In the genomic region with DNA sequence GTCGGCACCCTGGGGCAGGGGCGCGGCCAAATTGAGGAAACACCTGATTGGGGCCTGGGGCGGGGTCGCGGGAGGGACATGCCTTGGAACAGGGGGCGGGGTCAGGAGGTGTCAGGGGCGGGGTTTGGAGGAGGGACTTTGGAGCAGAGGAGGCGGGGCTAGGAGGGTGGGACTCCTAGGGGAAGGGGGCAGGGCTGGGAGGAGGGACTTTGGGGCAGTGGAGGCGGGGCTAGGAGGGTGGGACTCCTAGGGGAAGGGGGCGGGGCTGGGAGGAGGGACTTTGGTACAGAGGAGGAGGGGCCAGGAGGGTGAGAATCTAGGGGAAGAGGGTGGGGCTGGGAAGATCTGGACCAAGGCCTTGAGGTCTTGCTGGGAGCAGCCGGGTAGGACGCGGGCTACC, we compare ENCODE assay signal across 8 cellular contexts. TPM values are rescaled to one million over a fixed set of nuclear protein-coding genes. Genes with fewer than 3 reads are reported as not detected.
DNase-seq lines count a peak whose midpoint lies in the region; ATAC-seq, FAIRE-seq and TF ChIP-seq lines count a peak whose summit lies in the region.

No MANE protein-coding gene starts in this region.

- no peak overlapping the region for H3K27ac ChIP-seq in CD8-positive, alpha-beta T cell (ENCODE audit: low read depth, low read length)

- H3K27me3 ChIP-seq in CD8-positive, alpha-beta T cell (ENCODE audit: insufficient read depth, low read length), result no peaks in the 10 kb centered on the region
- H3K27me3 ChIP-seq in MG63, result no peaks in the 10 kb centered on the region

- no peaks in the 10 kb centered on the region for H3K36me3 Mint-ChIP-seq in CD8-positive, alpha-beta T cell

- H3K9me3 Mint-ChIP-seq in CD8-positive, alpha-beta T cell, result no peaks in the 10 kb centered on the region
- no peaks in the 10 kb centered on the region for H3K9me3 Mint-ChIP-seq in stimulated activated naive CD8-positive, alpha-beta T cell treated with anti-CD3 and anti-CD28 coated beads, Interleukin-15, amount 100 ng/mL, for 72 hours

- POLR2A ChIA-PET in CD8-positive, alpha-beta T cell (lab: Charles Lee), result interaction anchor here (0.7 kb wide), 1 partner anchor 20 kb away, joined by 4 read pairs; no protein-coding TSS in a partner anchor

- CTCF ChIA-PET in CD8-positive, alpha-beta T cell (lab: Charles Lee), result interaction anchor here (2.4 kb wide), 1 partner anchor 24 kb away, joined by 16 read pairs; a partner anchor contains a TSS

- DNase-seq in CD8-positive, alpha-beta T cell, result peak; percentile 36 to 76 (median 66)
- DNase-seq in MG63 (peak; percentile 70), ecto neural progenitor cell (ENCODE audit: low spot score) (peak; percentile 74), mucosa of gallbladder (ENCODE audit: low spot score) (peak; percentile 77), GM19239 (ENCODE audit: insufficient read length, low spot score) (no peak)
- peak; percentile 91 for DNase-seq in activated CD4-positive, alpha-beta T cell treated with anti-CD3 and anti-CD28 coated beads for 48 hours
- DNase-seq in stimulated activated naive CD8-positive, alpha-beta T cell treated with anti-CD3 and anti-CD28 coated beads, Interleukin-15, amount 100 ng/mL, for 72 hours, result peak; percentile 62 to 67

- H3K27me3 Mint-ChIP-seq in CD8-positive, alpha-beta T cell (ENCODE audit: low read depth), result peaks cover 18% of the 10 kb centered on the region
- H3K27me3 Mint-ChIP-seq in stimulated activated naive CD8-positive, alpha-beta T cell treated with anti-CD3 and anti-CD28 coated beads, Interleukin-15, amount 100 ng/mL, for 72 hours, result peaks cover 53% of the 10 kb centered on the region

- no peak for TF ChIP-seq CTCF in CD8-positive, alpha-beta T cell (IDR thresholded peaks at IDR 0.05)

- intact Hi-C loops in CD8-positive, alpha-beta T cell (cut with DNase I, micrococcal nuclease), result loop anchor here (2.0 to 5.0 kb wide), 2 partner anchors 17 to 77 kb away; no protein-coding TSS in a partner anchor

- ATAC-seq in CD8-positive, alpha-beta T cell, result peak; percentile 83
- ATAC-seq in stimulated activated naive CD8-positive, alpha-beta T cell treated with anti-CD3 and anti-CD28 coated beads, Interleukin-15, amount 100 ng/mL, for 72 hours, result peak; percentile 46
- no peak for ATAC-seq in HG03521 (IDR thresholded peaks at IDR 0.05; ENCODE audit: unreplicated experiment)

- H3K4me1 ChIP-seq in CD8-positive, alpha-beta T cell (ENCODE audit: insufficient read depth, low read length), result peaks cover 18% of the 10 kb centered on the region

- no peak overlapping the region for H3K27ac Mint-ChIP-seq in CD8-positive, alpha-beta T cell
- H3K27ac Mint-ChIP-seq in stimulated activated naive CD8-positive, alpha-beta T cell treated with anti-CD3 and anti-CD28 coated beads, Interleukin-15, amount 100 ng/mL, for 72 hours, result no peak overlapping the region

- peaks cover 24% of the 10 kb centered on the region for H3K4me1 Mint-ChIP-seq in CD8-positive, alpha-beta T cell (ENCODE audit: low read depth)
- H3K4me1 Mint-ChIP-seq in stimulated activated naive CD8-positive, alpha-beta T cell treated with anti-CD3 and anti-CD28 coated beads, Interleukin-15, amount 100 ng/mL, for 72 hours, result peaks cover 47% of the 10 kb centered on the region

- no peak for FAIRE-seq in GM19239 (lab: Jason Lieb, UNC)

- H3K9me3 ChIP-seq in CD8-positive, alpha-beta T cell (ENCODE audit: low read length), result no peaks in the 10 kb centered on the region
- H3K9me3 ChIP-seq in MG63, result no peaks in the 10 kb centered on the region

- H3K4me3 ChIP-seq in CD8-positive, alpha-beta T cell (ENCODE audit: low read depth, low read length), result peak overlapping the region; percentile 27
- no peak overlapping the region for H3K4me3 ChIP-seq in MG63

- peak overlapping the region; percentile 47 for H3K4me3 Mint-ChIP-seq in CD8-positive, alpha-beta T cell
- peak overlapping the region; percentile 77 to 83 for H3K4me3 Mint-ChIP-seq in stimulated activated naive CD8-positive, alpha-beta T cell treated with anti-CD3 and anti-CD28 coated beads, Interleukin-15, amount 100 ng/mL, for 72 hours

- no peaks in the 10 kb centered on the region for H3K36me3 ChIP-seq in CD8-positive, alpha-beta T cell (ENCODE audit: insufficient read depth, low read length)
- H3K36me3 ChIP-seq in MG63, result no peaks in the 10 kb centered on the region

RNA-seq across cellular contexts. Expression of a gene that starts 21.9 kb away (rescaled TPM):
- not detected for total RNA-seq in CD8-positive, alpha-beta T cell
- total RNA-seq in MG63 (2014; rRNA removed; shearing (Covaris generic); ENCODE audit: low replicate concordance), result 0.03 TPM in 1 of 2 replicates, not detected in the other
- total RNA-seq in mucosa of gallbladder, result 0.69 TPM

RNA-seq across cellular contexts. Expression of a gene that starts 24.0 kb away (rescaled TPM):
- total RNA-seq in CD8-positive, alpha-beta T cell, result 10 to 100 TPM; 29.7 to 33.1 TPM
- 51.3 and 103 TPM in 2 replicates for total RNA-seq in MG63 (2014; rRNA removed; shearing (Covaris generic); ENCODE audit: low replicate concordance)
- 205 TPM for total RNA-seq in mucosa of gallbladder

RNA-seq across cellular contexts. Expression of a gene that starts 30.4 kb away (rescaled TPM):
- 10 to 100 TPM; 36.1 to 41.7 TPM for total RNA-seq in CD8-positive, alpha-beta T cell
- 86.6 and 138 TPM in 2 replicates for total RNA-seq in MG63 (2014; rRNA removed; shearing (Covaris generic); ENCODE audit: low replicate concordance)
- total RNA-seq in mucosa of gallbladder, result 27.6 TPM

RNA-seq across cellular contexts. Expression of a gene that starts 40.0 kb away (rescaled TPM):
- total RNA-seq in CD8-positive, alpha-beta T cell, result 1 to 10 TPM; 3.7 to 3.9 TPM
- 0.22 and 0.43 TPM in 2 replicates for total RNA-seq in MG63 (2014; rRNA removed; shearing (Covaris generic); ENCODE audit: low replicate concordance)
- total RNA-seq in mucosa of gallbladder, result 1.0 TPM

RNA-seq across cellular contexts. Expression of a gene that starts 51.2 kb away (rescaled TPM):
- total RNA-seq in CD8-positive, alpha-beta T cell, result not detected
- total RNA-seq in MG63 (2014; rRNA removed; shearing (Covaris generic); ENCODE audit: low replicate concordance), result not detected in 2 replicates
- total RNA-seq in mucosa of gallbladder, result not detected
